Comparison of ENCODE assay signal across 25 cellular contexts in the genomic region with DNA sequence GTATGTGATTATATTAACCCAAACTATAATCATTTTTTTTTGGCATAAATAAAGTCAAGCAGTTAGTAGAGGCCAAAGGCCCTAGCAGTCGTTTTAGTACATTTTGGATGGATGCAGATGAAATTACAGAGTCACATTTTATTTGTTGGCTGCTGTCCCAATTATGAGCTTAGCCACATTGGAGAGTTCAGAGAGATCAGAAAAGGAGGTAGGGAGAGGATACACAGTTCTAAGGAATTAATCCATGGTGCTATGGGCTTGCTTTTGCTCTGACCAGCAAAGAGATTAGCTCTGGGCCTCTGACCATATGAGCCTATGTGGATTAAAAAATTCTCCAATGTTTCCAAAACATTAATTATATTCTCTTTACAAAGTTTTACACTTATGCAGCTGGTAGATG.
"Had no signal": no experiment of that assay in that cellular context is flagged by ENCODE, and none has a peak within 500 bp of the region (broad histone marks: within the 10 kb centered on the region; RNA-seq: fewer than 3 reads in every experiment).

No MANE protein-coding gene starts in this region.

- DNase-seq: activated CD4-positive, alpha-beta T cell treated with anti-CD3 and anti-CD28 coated beads, Interleukin-2, amount 10 ng/mL, durations not matched to agents 7 days and 5 days; activated CD4-positive, CD25-positive, alpha-beta regulatory T cell treated with anti-CD3 and anti-CD28 coated beads, Interleukin-2, amount 50 U/mL, for 72 hours; activated CD8-positive, alpha-beta T cell treated with anti-CD3 and anti-CD28 coated beads, Interleukin-2, amount 10 ng/mL, durations not matched to agents 7 days and 5 days; activated gamma-delta T cell treated with Interleukin-2 at 50 U/mL for 16 hours; anterior cingulate cortex; effector memory CD4-positive, alpha-beta T cell; glutamatergic neuron; posterior cingulate gyrus; sigmoid colon; stimulated activated CD4-positive, alpha-beta T cell treated with anti-CD3 and anti-CD28 coated beads, Interleukin-15, amount 100 ng/mL, for 24 hours; stomach; WERI-Rb-1 had no signal

- H3K9me3 ChIP-seq: body of pancreas, sigmoid colon, stomach, suprapubic skin, vagina had no signal

- H3K36me3 ChIP-seq: sigmoid colon, stomach, suprapubic skin, vagina, WERI-Rb-1 had no signal

- H3K9me3 Mint-ChIP-seq: activated CD4-positive, alpha-beta T cell treated with anti-CD3 and anti-CD28 coated beads, Interleukin-2, amount 10 ng/mL, durations not matched to agents 7 days and 5 days; activated T-helper 1 cell treated with anti-CD3 and anti-CD28 coated beads, Interleukin-12 subunit alpha, Interleukin-12 subunit beta, Interleukin-2, Interleukin-4 antibody, amounts not matched to agents 30 ng/mL and 10 ng/mL and 1 ng/mL, durations not matched to agents 14 hours and 24 hours and 36 hours; memory B cell; T-helper 2 cell treated with Interferon-gamma antibody and Interleukin-4, amounts not matched to agents 5 μg/mL and 100 μg/mL, for 36 hours had no signal

- H3K4me2 ChIP-seq: hepatocyte, smooth muscle cell had no signal

- H3K4me3 ChIP-seq: body of pancreas, hepatocyte, sigmoid colon, smooth muscle cell, stomach, suprapubic skin, vagina had no signal

- H3K36me3 Mint-ChIP-seq: activated naive CD4-positive, alpha-beta T cell treated with anti-CD3 and anti-CD28 coated beads, Interleukin-2, amount 50 U/mL, for 24 hours; memory B cell; stimulated activated memory B cell treated with anti-CD40 and anti-IgM and Interleukin-4, amounts not matched to agents 10 μg/mL and 1 μg/mL and 100 μg/mL, for 72 hours had no signal

- H2AFZ ChIP-seq: hepatocyte had no signal

- H3K79me2 ChIP-seq: hepatocyte had no signal

- ATAC-seq: activated CD8-positive, alpha-beta T cell treated with anti-CD3 and anti-CD28 coated beads, Interleukin-2, amount 10 ng/mL, durations not matched to agents 7 days and 5 days; esophagus mucosa; stimulated activated memory B cell treated with anti-CD40 and anti-IgM and Interleukin-4, amounts not matched to agents 10 μg/mL and 1 μg/mL and 100 μg/mL, for 72 hours had no signal

- H3K27ac ChIP-seq: body of pancreas, hepatocyte, sigmoid colon, stomach, suprapubic skin, vagina, WERI-Rb-1 had no signal

- H3K4me1 Mint-ChIP-seq: activated CD4-positive, alpha-beta T cell treated with anti-CD3 and anti-CD28 coated beads, Interleukin-2, amount 10 ng/mL, durations not matched to agents 7 days and 5 days; activated naive CD4-positive, alpha-beta T cell treated with anti-CD3 and anti-CD28 coated beads, Interleukin-2, amount 50 U/mL, for 24 hours; memory B cell; stimulated activated memory B cell treated with anti-CD40 and anti-IgM and Interleukin-4, amounts not matched to agents 10 μg/mL and 1 μg/mL and 100 μg/mL, for 72 hours had no signal

- H3K4me3 Mint-ChIP-seq: activated CD4-positive, alpha-beta T cell treated with anti-CD3 and anti-CD28 coated beads, Interleukin-2, amount 10 ng/mL, durations not matched to agents 7 days and 5 days; activated CD8-positive, alpha-beta T cell treated with anti-CD3 and anti-CD28 coated beads, Interleukin-2, amount 10 ng/mL, durations not matched to agents 7 days and 5 days; activated naive CD4-positive, alpha-beta T cell treated with anti-CD3 and anti-CD28 coated beads, Interleukin-2, amount 50 U/mL, for 24 hours; activated T-helper 1 cell treated with anti-CD3 and anti-CD28 coated beads, Interleukin-12 subunit alpha, Interleukin-12 subunit beta, Interleukin-2, Interleukin-4 antibody, amounts not matched to agents 30 ng/mL and 10 ng/mL and 1 ng/mL, durations not matched to agents 14 hours and 24 hours and 36 hours; memory B cell; neural crest cell; stimulated activated memory B cell treated with anti-CD40 and anti-IgM and Interleukin-4, amounts not matched to agents 10 μg/mL and 1 μg/mL and 100 μg/mL, for 72 hours; T-helper 2 cell treated with Interferon-gamma antibody and Interleukin-4, amounts not matched to agents 5 μg/mL and 100 μg/mL, for 36 hours had no signal

- H3K27me3 ChIP-seq: body of pancreas, sigmoid colon, stomach, suprapubic skin, vagina had no signal

- H3K4me1 ChIP-seq: suprapubic skin, vagina had no signal

- H3K27me3 Mint-ChIP-seq: memory B cell; stimulated activated memory B cell treated with anti-CD40 and anti-IgM and Interleukin-4, amounts not matched to agents 10 μg/mL and 1 μg/mL and 100 μg/mL, for 72 hours had no signal

- FAIRE-seq: colon had no signal

- H3K27ac Mint-ChIP-seq: activated CD4-positive, alpha-beta T cell treated with anti-CD3 and anti-CD28 coated beads, Interleukin-2, amount 10 ng/mL, durations not matched to agents 7 days and 5 days; activated CD8-positive, alpha-beta T cell treated with anti-CD3 and anti-CD28 coated beads, Interleukin-2, amount 10 ng/mL, durations not matched to agents 7 days and 5 days; activated naive CD4-positive, alpha-beta T cell treated with anti-CD3 and anti-CD28 coated beads, Interleukin-2, amount 50 U/mL, for 24 hours; activated T-helper 1 cell treated with anti-CD3 and anti-CD28 coated beads, Interleukin-12 subunit alpha, Interleukin-12 subunit beta, Interleukin-2, Interleukin-4 antibody, amounts not matched to agents 30 ng/mL and 10 ng/mL and 1 ng/mL, durations not matched to agents 14 hours and 24 hours and 36 hours; memory B cell; stimulated activated memory B cell treated with anti-CD40 and anti-IgM and Interleukin-4, amounts not matched to agents 10 μg/mL and 1 μg/mL and 100 μg/mL, for 72 hours; T-helper 2 cell treated with Interferon-gamma antibody and Interleukin-4, amounts not matched to agents 5 μg/mL and 100 μg/mL, for 36 hours had no signal
